Comparison of ENCODE assay signal across 1 cellular context in the genomic region with DNA sequence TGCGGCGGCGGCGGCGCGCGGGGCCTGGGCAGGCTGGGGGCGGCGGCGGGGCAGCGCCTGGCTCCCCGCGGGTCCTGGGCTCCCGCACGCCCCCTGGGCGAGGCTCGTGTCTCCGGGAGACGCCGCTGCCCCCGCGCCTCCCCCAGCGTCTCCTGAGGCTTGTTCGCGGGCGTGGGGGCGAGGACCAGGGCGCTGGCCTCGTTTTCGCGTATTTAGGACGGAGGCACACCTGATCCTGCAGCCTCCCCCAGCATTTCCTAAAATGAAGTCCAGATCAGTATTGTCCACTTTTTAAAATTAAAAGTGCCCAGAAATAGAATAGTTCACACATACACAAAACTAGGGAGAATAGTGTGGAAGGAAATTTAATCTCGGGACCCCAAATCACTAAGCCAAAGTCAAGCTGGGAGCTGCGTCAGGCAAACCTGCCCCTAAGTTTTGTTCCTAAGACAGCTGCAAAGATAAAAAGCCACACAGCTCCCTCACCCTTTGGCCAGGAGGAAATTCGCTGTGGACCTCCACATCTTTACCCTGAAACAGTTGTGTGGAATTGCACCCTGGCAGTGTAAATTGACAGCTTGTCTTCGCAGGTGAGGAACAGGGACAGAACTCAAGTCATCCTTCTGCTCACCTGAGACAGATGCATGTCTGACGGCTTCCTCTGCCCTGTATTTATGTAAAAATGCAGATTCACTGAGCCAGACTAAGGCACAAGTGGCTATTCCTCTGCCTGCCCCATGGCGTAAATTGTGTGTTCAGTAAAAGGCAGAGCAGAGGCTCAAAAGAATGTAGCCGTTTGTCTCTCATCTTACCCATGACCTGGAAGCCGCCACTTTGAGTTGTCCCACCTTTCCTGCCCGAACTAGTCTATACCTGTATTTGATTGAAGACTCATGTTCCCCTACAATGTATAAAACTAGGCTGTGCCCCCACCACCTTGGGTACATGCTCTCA.
TF ChIP-seq lines count a peak whose summit lies in the region.

No MANE protein-coding gene starts in this region.

TF ChIP-seq in GM23338, 12 proteins besides CTCF, POLR2A, EP300 and RAD21 (continued from another document):
- TF ChIP-seq, protein P1, sequence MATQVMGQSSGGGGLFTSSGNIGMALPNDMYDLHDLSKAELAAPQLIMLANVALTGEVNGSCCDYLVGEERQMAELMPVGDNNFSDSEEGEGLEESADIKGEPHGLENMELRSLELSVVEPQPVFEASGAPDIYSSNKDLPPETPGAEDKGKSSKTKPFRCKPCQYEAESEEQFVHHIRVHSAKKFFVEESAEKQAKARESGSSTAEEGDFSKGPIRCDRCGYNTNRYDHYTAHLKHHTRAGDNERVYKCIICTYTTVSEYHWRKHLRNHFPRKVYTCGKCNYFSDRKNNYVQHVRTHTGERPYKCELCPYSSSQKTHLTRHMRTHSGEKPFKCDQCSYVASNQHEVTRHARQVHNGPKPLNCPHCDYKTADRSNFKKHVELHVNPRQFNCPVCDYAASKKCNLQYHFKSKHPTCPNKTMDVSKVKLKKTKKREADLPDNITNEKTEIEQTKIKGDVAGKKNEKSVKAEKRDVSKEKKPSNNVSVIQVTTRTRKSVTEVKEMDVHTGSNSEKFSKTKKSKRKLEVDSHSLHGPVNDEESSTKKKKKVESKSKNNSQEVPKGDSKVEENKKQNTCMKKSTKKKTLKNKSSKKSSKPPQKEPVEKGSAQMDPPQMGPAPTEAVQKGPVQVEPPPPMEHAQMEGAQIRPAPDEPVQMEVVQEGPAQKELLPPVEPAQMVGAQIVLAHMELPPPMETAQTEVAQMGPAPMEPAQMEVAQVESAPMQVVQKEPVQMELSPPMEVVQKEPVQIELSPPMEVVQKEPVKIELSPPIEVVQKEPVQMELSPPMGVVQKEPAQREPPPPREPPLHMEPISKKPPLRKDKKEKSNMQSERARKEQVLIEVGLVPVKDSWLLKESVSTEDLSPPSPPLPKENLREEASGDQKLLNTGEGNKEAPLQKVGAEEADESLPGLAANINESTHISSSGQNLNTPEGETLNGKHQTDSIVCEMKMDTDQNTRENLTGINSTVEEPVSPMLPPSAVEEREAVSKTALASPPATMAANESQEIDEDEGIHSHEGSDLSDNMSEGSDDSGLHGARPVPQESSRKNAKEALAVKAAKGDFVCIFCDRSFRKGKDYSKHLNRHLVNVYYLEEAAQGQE (IDR thresholded peaks at IDR 0.05; ENCODE audit: unreplicated experiment), result no peak
- TF ChIP-seq, protein P2, sequence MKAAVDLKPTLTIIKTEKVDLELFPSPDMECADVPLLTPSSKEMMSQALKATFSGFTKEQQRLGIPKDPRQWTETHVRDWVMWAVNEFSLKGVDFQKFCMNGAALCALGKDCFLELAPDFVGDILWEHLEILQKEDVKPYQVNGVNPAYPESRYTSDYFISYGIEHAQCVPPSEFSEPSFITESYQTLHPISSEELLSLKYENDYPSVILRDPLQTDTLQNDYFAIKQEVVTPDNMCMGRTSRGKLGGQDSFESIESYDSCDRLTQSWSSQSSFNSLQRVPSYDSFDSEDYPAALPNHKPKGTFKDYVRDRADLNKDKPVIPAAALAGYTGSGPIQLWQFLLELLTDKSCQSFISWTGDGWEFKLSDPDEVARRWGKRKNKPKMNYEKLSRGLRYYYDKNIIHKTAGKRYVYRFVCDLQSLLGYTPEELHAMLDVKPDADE (IDR thresholded peaks at IDR 0.05), result no peak
- TF ChIP-seq ZNF114 (CRISPR knock-in tag; IDR thresholded peaks at IDR 0.05), result no peak
- TF ChIP-seq STAT1 (IDR thresholded peaks at IDR 0.05; ENCODE audit: unreplicated experiment), result no peak
